ENCODE assay signal across 19 cellular contexts in the genomic region with DNA sequence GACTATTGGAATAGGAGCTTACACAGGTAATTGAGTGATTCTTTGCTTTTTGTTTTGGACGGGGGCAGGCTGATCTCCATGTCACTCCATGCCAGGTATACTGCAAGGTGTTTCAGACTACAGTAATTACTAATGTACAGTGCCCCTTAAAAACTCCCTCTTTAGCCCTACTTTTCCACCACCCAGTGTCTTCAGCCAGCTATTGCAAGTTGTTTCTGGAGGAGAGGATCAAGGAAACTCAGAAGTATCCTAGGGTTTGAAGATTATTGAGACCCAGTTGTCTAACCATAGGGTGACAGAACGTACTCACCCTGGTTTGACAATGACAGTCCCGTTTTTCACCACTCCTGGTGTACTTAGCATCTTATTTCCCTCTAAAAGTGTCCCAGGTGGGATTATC. TPM values are rescaled to one million over a fixed set of nuclear protein-coding genes. Genes with fewer than 3 reads are reported as not detected.
DNase-seq lines count a peak whose midpoint lies in the region; ATAC-seq, FAIRE-seq and TF ChIP-seq lines count a peak whose summit lies in the region.
"Had no signal": no experiment of that assay in that cellular context is flagged by ENCODE, and none has a peak within 500 bp of the region (broad histone marks: within the 10 kb centered on the region; RNA-seq: fewer than 3 reads in every experiment).

No MANE protein-coding gene starts in this region.

- no peaks in the 10 kb centered on the region for H3K36me3 ChIP-seq in H7 (replicated peaks; ENCODE audit: control insufficient read depth, insufficient read depth, low read length)
- H3K36me3 ChIP-seq: SJSA1 had no signal

- FAIRE-seq in A549 (lab: Jason Lieb, UNC) (no peak), GM12891 (lab: Jason Lieb, UNC) (no peak)
- FAIRE-seq: D721Med had no signal

- DNase-seq in T-helper 1 cell (no peak), A549 (ENCODE audit: low read depth in 1 of 2, low spot score in 1 of 2) (no peak), H7 (peak; percentile 25), GM12891 (ENCODE audit: insufficient read length, low spot score) (no peak), GM10266 (ENCODE audit: extremely low spot score) (no peak)
- DNase-seq in activated CD8-positive, alpha-beta T cell treated with anti-CD3 and anti-CD28 coated beads, Interleukin-2, amount 10 ng/mL, durations not matched to agents 7 days and 5 days, result no peak
- DNase-seq: GF-D8, H9, IMR-90, Kasumi-1, NCI-H1417, NCI-H2029, NCI-H524 treated with DMSO at 0.1 percent for 48 hours, PC-3 had no signal

- no peak for TF ChIP-seq RAD21 in A549 (conservative IDR thresholded peaks at IDR 0.05 in 1 of 2, IDR thresholded peaks at IDR 0.05 in 1 of 2)

- no peak overlapping the region for H3K4me3 ChIP-seq in A549
- H3K4me3 ChIP-seq in H7 (ENCODE audit: insufficient read depth, low read depth, low read length), result no peak overlapping the region
- H3K4me3 ChIP-seq: SJSA1 had no signal

- no peak overlapping the region for H3K27ac ChIP-seq in A549
- H3K27ac ChIP-seq: SJSA1 had no signal

- H3K27me3 ChIP-seq in H7 (ENCODE audit: control insufficient read depth, insufficient read depth, low read length), result no peaks in the 10 kb centered on the region
- H3K27me3 ChIP-seq: SJSA1 had no signal

- H3K27ac Mint-ChIP-seq in T-helper 1 cell treated with Interleukin-12 subunit alpha and Interleukin-12 subunit beta and Interleukin-4 antibody, amounts not matched to agents 30 μg/mL and 1 μg/mL, for 36 hours, result peak overlapping the region; percentile 50
- peak overlapping the region; percentile 70 for H3K27ac Mint-ChIP-seq in activated CD8-positive, alpha-beta T cell treated with anti-CD3 and anti-CD28 coated beads, Interleukin-2, amount 10 ng/mL, durations not matched to agents 7 days and 5 days

- TF ChIP-seq CTCF in A549 (IDR thresholded peaks at IDR 0.05) (no peak), GM10266 (IDR thresholded peaks at IDR 0.05; ENCODE audit: control insufficient read depth, insufficient read depth, low read depth, missing control alignments) (no peak)

- TF ChIP-seq POLR2A in A549 (IDR thresholded peaks at IDR 0.05; ENCODE audit: low read length), result no peak
- TF ChIP-seq POLR2A in GM12891 (IDR thresholded peaks at IDR 0.05; ENCODE audit: low read depth, low read length), result no peak

- 12% methylated on average over 3 of the region's 3 CpGs for WGBS in A549 (ENCODE audit: missing lambda C conversion rate)

- no peaks in the 10 kb centered on the region for H3K36me3 Mint-ChIP-seq in T-helper 1 cell treated with Interleukin-12 subunit alpha and Interleukin-12 subunit beta and Interleukin-4 antibody, amounts not matched to agents 30 μg/mL and 1 μg/mL, for 36 hours (ENCODE audit: low read depth)
- H3K36me3 Mint-ChIP-seq in activated CD8-positive, alpha-beta T cell treated with anti-CD3 and anti-CD28 coated beads, Interleukin-2, amount 10 ng/mL, durations not matched to agents 7 days and 5 days (ENCODE audit: low read depth), result peaks cover 3% of the 10 kb centered on the region

- H3K9me3 ChIP-seq in A549, result no peaks in the 10 kb centered on the region
- H3K9me3 ChIP-seq: SJSA1 had no signal

- H3K4me2 ChIP-seq in A549, result no peak overlapping the region

- no peak overlapping the region for H3K4me3 Mint-ChIP-seq in T-helper 1 cell treated with Interleukin-12 subunit alpha and Interleukin-12 subunit beta and Interleukin-4 antibody, amounts not matched to agents 30 μg/mL and 1 μg/mL, for 36 hours
- peak overlapping the region; percentile 62 for H3K4me3 Mint-ChIP-seq in activated CD8-positive, alpha-beta T cell treated with anti-CD3 and anti-CD28 coated beads, Interleukin-2, amount 10 ng/mL, durations not matched to agents 7 days and 5 days
- H3K4me3 Mint-ChIP-seq: H9 had no signal

- ATAC-seq in A549 (0 out of 6 replicates have a peak, but pooled peaks have one; percentile 19 to 27), HG02678 (IDR thresholded peaks at IDR 0.05; ENCODE audit: unreplicated experiment) (no peak)
- ATAC-seq in activated CD8-positive, alpha-beta T cell treated with anti-CD3 and anti-CD28 coated beads, Interleukin-2, amount 10 ng/mL, durations not matched to agents 7 days and 5 days, result peak; percentile 6
- ATAC-seq: PC-3 had no signal

- no peaks in the 10 kb centered on the region for H3K27me3 Mint-ChIP-seq in T-helper 1 cell treated with Interleukin-12 subunit alpha and Interleukin-12 subunit beta and Interleukin-4 antibody, amounts not matched to agents 30 μg/mL and 1 μg/mL, for 36 hours (ENCODE audit: low read depth)
- H3K27me3 Mint-ChIP-seq in activated CD8-positive, alpha-beta T cell treated with anti-CD3 and anti-CD28 coated beads, Interleukin-2, amount 10 ng/mL, durations not matched to agents 7 days and 5 days (ENCODE audit: low read depth), result no peaks in the 10 kb centered on the region

- H3K4me1 Mint-ChIP-seq in T-helper 1 cell treated with Interleukin-12 subunit alpha and Interleukin-12 subunit beta and Interleukin-4 antibody, amounts not matched to agents 30 μg/mL and 1 μg/mL, for 36 hours (ENCODE audit: low read depth), result peaks cover 45% of the 10 kb centered on the region
- peaks cover 56% of the 10 kb centered on the region for H3K4me1 Mint-ChIP-seq in activated CD8-positive, alpha-beta T cell treated with anti-CD3 and anti-CD28 coated beads, Interleukin-2, amount 10 ng/mL, durations not matched to agents 7 days and 5 days (ENCODE audit: low read depth)

- no peak for TF ChIP-seq EP300 in A549 (IDR thresholded peaks at IDR 0.05)

- POLR2A ChIA-PET in A549 (lab: Yijun Ruan, JAX), result no interaction called here
- POLR2A ChIA-PET in activated CD8-positive, alpha-beta T cell treated with anti-CD3 and anti-CD28 coated beads, Interleukin-2, amount 10 ng/mL, durations not matched to agents 7 days and 5 days (lab: Charles Lee), result interaction anchor here (1.3 kb wide), 1 partner anchor 74 kb away, joined by 3 read pairs; a partner anchor contains a TSS

- CTCF ChIA-PET in A549 (lab: Yijun Ruan, JAX), result interaction anchor here (0.6 to 1.4 kb wide), 3 partner anchors 21 to 160 kb away, joined by 3 read pairs; no protein-coding TSS in a partner anchor
- CTCF ChIA-PET in activated CD8-positive, alpha-beta T cell treated with anti-CD3 and anti-CD28 coated beads, Interleukin-2, amount 10 ng/mL, durations not matched to agents 7 days and 5 days (lab: Charles Lee), result interaction anchor here (0.6 to 3.6 kb wide), 7 partner anchors 8 to 44 kb away, joined by 3 to 22 read pairs (median 3); no protein-coding TSS in a partner anchor

- no peaks in the 10 kb centered on the region for H3K4me1 ChIP-seq in A549
- H3K4me1 ChIP-seq: SJSA1 had no signal

- no peaks in the 10 kb centered on the region for H3K9me3 Mint-ChIP-seq in T-helper 1 cell treated with Interleukin-12 subunit alpha and Interleukin-12 subunit beta and Interleukin-4 antibody, amounts not matched to agents 30 μg/mL and 1 μg/mL, for 36 hours
- no peaks in the 10 kb centered on the region for H3K9me3 Mint-ChIP-seq in activated CD8-positive, alpha-beta T cell treated with anti-CD3 and anti-CD28 coated beads, Interleukin-2, amount 10 ng/mL, durations not matched to agents 7 days and 5 days (ENCODE audit: insufficient read depth)
- H3K9me3 Mint-ChIP-seq: H9 had no signal

TF ChIP-seq in A549, 52 proteins besides CTCF, POLR2A, EP300 and RAD21 (continues in another document):
- TF ChIP-seq SREBF2 (IDR thresholded peaks at IDR 0.05), result no peak
- no peak for TF ChIP-seq KDM5A (IDR thresholded peaks at IDR 0.05)
- TF ChIP-seq ZFP36 (IDR thresholded peaks at IDR 0.05; ENCODE audit: borderline replicate concordance, partially characterized antibody), result no peak
- TF ChIP-seq, protein P1, sequence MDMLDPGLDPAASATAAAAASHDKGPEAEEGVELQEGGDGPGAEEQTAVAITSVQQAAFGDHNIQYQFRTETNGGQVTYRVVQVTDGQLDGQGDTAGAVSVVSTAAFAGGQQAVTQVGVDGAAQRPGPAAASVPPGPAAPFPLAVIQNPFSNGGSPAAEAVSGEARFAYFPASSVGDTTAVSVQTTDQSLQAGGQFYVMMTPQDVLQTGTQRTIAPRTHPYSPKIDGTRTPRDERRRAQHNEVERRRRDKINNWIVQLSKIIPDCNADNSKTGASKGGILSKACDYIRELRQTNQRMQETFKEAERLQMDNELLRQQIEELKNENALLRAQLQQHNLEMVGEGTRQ (IDR thresholded peaks at IDR 0.05), result no peak

TF ChIP-seq in GM12891, 5 proteins besides CTCF, POLR2A, EP300 and RAD21:
- TF ChIP-seq POLR2AphosphoS5 (IDR thresholded peaks at IDR 0.05; ENCODE audit: low read depth, low read length), result no peak
- no peak for TF ChIP-seq TAF1 (IDR thresholded peaks at IDR 0.05; ENCODE audit: low read depth, low read length)
- TF ChIP-seq PAX5 (IDR thresholded peaks at IDR 0.05; ENCODE audit: insufficient read depth, low read length, severe bottlenecking), result no peak
- no peak for TF ChIP-seq SPI1 (IDR thresholded peaks at IDR 0.05; ENCODE audit: low read depth, low read length)
- TF ChIP-seq POU2F2 (IDR thresholded peaks at IDR 0.05; ENCODE audit: low read depth, low read length), result no peak

RNA-seq across cellular contexts. Expression of a gene that starts 13.4 kb away (rescaled TPM):
- 0.19 and 0.41 TPM in 2 replicates for polyA plus RNA-seq in A549 (2011; rRNA removed)
- polyA plus RNA-seq in A549 (2012; cell fraction: cytosol; rRNA removed), result not detected in 2 replicates
- polyA plus RNA-seq in A549 (2012; cell fraction: nucleus; rRNA removed), result not detected in 2 replicates
- polyA plus RNA-seq in A549 (2017; fragmentation: RNase III; extraction: RNeasy Plus Mini Kit Qiagen cat#74134 plus additional on column Dnase treatment), result 0.15 to 0.17 TPM in 2 of 3 replicates, not detected in the other
- polyA minus RNA-seq in A549 (2011; rRNA and poly(A)+ RNA removed), result not detected in 2 replicates
- 30.0 and 39.6 TPM in 2 replicates for total RNA-seq in H7 (2014; rRNA removed; shearing (Covaris generic))
- under 1 TPM; 0.42 to 0.47 TPM for total RNA-seq in activated CD8-positive, alpha-beta T cell treated with anti-CD3 and anti-CD28 coated beads, Interleukin-2, amount 10 ng/mL, durations not matched to agents 7 days and 5 days
- polyA plus RNA-seq in GM12891 (2012; ENCODE audit: low read depth, missing spikeins), result not detected
- total RNA-seq: HT-29, IMR-90, PC-3, SJSA1 had no signal
- polyA plus RNA-seq: IMR-90 had no signal

Comparison
In these comparisons a context has a peak if more than half of its experiments do, and no peak if none do; other contexts are left out.
1. RNA of a gene that starts 13.4 kb away (total RNA-seq): 30.0 to 39.6 TPM in H7; 0.42 to 0.47 TPM in activated CD8-positive, alpha-beta T cell treated with anti-CD3 and anti-CD28 coated beads, Interleukin-2, amount 10 ng/mL, durations not matched to agents 7 days and 5 days; every median in the first group is over 10 times any median in the second.